29 cellular contexts compared by ENCODE assay signal in genomic region chr2:657766-658165, GRCh38.
"Had no signal": no experiment of that assay in that cellular context is flagged by ENCODE, and none has a peak within 500 bp of the region (broad histone marks: within the 10 kb centered on the region; RNA-seq: fewer than 3 reads in every experiment).

No MANE protein-coding gene starts in this region.

- H3K27ac Mint-ChIP-seq: activated B cell treated with CpG ODN at 0.5 μM for 24 hours; activated CD8-positive, alpha-beta T cell treated with anti-CD3 and anti-CD28 coated beads, Interleukin-2, amount 10 ng/mL, durations not matched to agents 7 days and 5 days; activated naive CD4-positive, alpha-beta T cell treated with anti-CD3 and anti-CD28 coated beads, Interleukin-2, amount 10 ng/mL, durations not matched to agents 7 days and 5 days; activated naive CD8-positive, alpha-beta T cell treated with anti-CD3 and anti-CD28 coated beads, Interleukin-2, amount 10 ng/mL, durations not matched to agents 7 days and 5 days; brain; mesothelial cell of epicardium; T-helper 2 cell treated with Interferon-gamma antibody and Interleukin-4, amounts not matched to agents 5 μg/mL and 100 μg/mL, for 36 hours had no signal

- DNase-seq: activated B cell treated with CpG ODN at 0.5 μM for 24 hours; activated CD8-positive, alpha-beta T cell treated with anti-CD3 and anti-CD28 coated beads, Interleukin-2, amount 10 ng/mL, durations not matched to agents 7 days and 5 days; activated gamma-delta T cell; activated naive CD4-positive, alpha-beta T cell treated with anti-CD3 and anti-CD28 coated beads, Interleukin-2, amount 10 ng/mL, durations not matched to agents 7 days and 5 days; activated naive CD8-positive, alpha-beta T cell treated with anti-CD3 and anti-CD28 coated beads, Interleukin-2, amount 10 ng/mL, durations not matched to agents 7 days and 5 days; cerebellar nuclear complex; colonic mucosa; effector memory CD4-positive, alpha-beta T cell; erythroblast; gastrocnemius medialis; glutamatergic neuron; islet precursor cell; left cardiac atrium; mammary epithelial cell; naive B cell; nucleus accumbens; right cardiac atrium; spleen; stimulated activated naive CD4-positive, alpha-beta T cell treated with Interleukin-2 at 50 U/mL for 16 hours; trophoblast cell; uterus had no signal

- H3K36me3 ChIP-seq: ascending aorta, cardiac muscle cell, colonic mucosa, gastrocnemius medialis, spleen, thoracic aorta, uterus had no signal

- H3K4me1 ChIP-seq: ascending aorta, colonic mucosa, gastrocnemius medialis, uterus had no signal

- H3K4me3 Mint-ChIP-seq: activated B cell treated with CpG ODN at 0.5 μM for 24 hours; activated CD8-positive, alpha-beta T cell treated with anti-CD3 and anti-CD28 coated beads, Interleukin-2, amount 10 ng/mL, durations not matched to agents 7 days and 5 days; activated naive CD4-positive, alpha-beta T cell treated with anti-CD3 and anti-CD28 coated beads, Interleukin-2, amount 10 ng/mL, durations not matched to agents 7 days and 5 days; activated naive CD8-positive, alpha-beta T cell treated with anti-CD3 and anti-CD28 coated beads, Interleukin-2, amount 10 ng/mL, durations not matched to agents 7 days and 5 days; brain; mesothelial cell of epicardium; naive B cell; neural crest cell; T-helper 2 cell treated with Interferon-gamma antibody and Interleukin-4, amounts not matched to agents 5 μg/mL and 100 μg/mL, for 36 hours had no signal

- ATAC-seq: activated CD8-positive, alpha-beta T cell treated with anti-CD3 and anti-CD28 coated beads, Interleukin-2, amount 10 ng/mL, durations not matched to agents 7 days and 5 days; gastrocnemius medialis; left cardiac atrium; right cardiac atrium had no signal

- H3K9me3 Mint-ChIP-seq: activated B cell treated with CpG ODN at 0.5 μM for 24 hours; activated naive CD4-positive, alpha-beta T cell treated with anti-CD3 and anti-CD28 coated beads, Interleukin-2, amount 10 ng/mL, durations not matched to agents 7 days and 5 days; activated naive CD8-positive, alpha-beta T cell treated with anti-CD3 and anti-CD28 coated beads, Interleukin-2, amount 10 ng/mL, durations not matched to agents 7 days and 5 days; mesothelial cell of epicardium; neural crest cell; T-helper 2 cell treated with Interferon-gamma antibody and Interleukin-4, amounts not matched to agents 5 μg/mL and 100 μg/mL, for 36 hours had no signal

- H3K36me3 Mint-ChIP-seq: activated naive CD4-positive, alpha-beta T cell treated with anti-CD3 and anti-CD28 coated beads, Interleukin-2, amount 10 ng/mL, durations not matched to agents 7 days and 5 days; mesothelial cell of epicardium; naive B cell had no signal

- H3K9me3 ChIP-seq: ascending aorta, colonic mucosa, gastrocnemius medialis, spleen, thoracic aorta, uterus had no signal

- H3K27me3 ChIP-seq: ascending aorta, cardiac muscle cell, colonic mucosa, uterus had no signal

- H3K4me3 ChIP-seq: ascending aorta, cardiac muscle cell, colonic mucosa, dorsolateral prefrontal cortex, gastrocnemius medialis, spleen, thoracic aorta, uterus had no signal

- H3K27ac ChIP-seq: ascending aorta, cardiac muscle cell, colonic mucosa, dorsolateral prefrontal cortex, gastrocnemius medialis, spleen, thoracic aorta, uterus had no signal

- H3K4me1 Mint-ChIP-seq: mesothelial cell of epicardium had no signal
